1 cellular context compared by ENCODE assay signal in the genomic region with DNA sequence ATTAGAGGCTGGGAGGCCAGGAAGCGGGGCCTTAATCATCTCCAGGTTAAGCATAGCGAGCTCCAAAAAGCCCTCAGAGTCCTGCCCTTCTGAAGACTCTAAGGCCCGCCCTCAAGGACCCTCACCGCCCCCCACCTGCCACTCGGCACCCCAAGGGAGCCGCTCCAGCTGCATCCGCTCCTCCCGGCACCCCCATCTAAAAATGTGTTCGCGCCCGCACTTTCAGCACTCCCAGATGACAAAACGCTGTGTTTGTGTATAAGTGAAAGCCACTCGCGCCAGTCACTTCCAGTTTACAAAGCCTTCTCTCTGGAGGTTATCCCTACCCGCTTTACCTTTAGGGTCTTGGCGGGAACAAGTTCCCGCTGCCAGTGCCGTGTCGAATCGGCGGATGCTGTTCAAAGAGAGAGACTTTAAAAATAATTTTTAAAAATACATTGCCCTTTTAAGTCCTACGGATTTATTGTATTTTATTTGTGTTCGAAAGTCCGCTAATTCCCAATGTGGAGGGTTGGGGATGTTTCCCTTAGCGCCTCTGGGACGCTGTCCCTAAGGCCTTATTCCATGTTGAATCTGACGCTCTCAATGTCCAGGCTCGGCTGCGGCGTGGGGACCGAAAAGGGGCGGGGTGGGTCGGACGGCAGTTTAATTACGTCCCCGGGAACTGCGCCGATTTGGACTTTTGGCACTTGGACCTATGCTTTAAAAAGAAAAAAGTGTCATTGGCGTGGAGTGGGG.
A peak's percentile ranks its signal among the peaks of the same experiment; 100 is the strongest.
TF ChIP-seq lines count a peak whose summit lies in the region.

Gene DCLRE1A, minus strand, starts transcription at position 64 of the 738 bp plus-strand sequence. CDS start 900 bp downstream, outside the sequence.
Gene NHLRC2, plus strand, starts transcription at position 643 of the 738 bp plus-strand sequence. CDS start 212 bp downstream, outside the sequence.

TF ChIP-seq in HepG2, 621 proteins besides CTCF, POLR2A, EP300 and RAD21 (continued from another document and continues in another):
- TF ChIP-seq, protein P1, sequence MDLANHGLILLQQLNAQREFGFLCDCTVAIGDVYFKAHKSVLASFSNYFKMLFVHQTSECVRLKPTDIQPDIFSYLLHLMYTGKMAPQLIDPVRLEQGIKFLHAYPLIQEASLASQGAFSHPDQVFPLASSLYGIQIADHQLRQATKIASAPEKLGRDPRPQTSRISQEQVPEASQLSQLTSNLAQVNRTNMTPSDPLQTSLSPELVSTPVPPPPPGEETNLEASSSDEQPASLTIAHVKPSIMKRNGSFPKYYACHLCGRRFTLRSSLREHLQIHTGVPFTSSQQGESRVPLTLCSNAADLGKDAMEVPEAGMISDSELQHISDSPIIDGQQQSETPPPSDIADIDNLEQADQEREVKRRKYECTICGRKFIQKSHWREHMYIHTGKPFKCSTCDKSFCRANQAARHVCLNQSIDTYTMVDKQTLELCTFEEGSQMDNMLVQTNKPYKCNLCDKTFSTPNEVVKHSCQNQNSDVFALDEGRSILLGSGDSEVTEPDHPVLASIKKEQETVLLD (CRISPR knock-in tag; IDR thresholded peaks at IDR 0.05; ENCODE audit: low read depth) = 0 out of 2 replicates have a peak, but pooled peaks have one; percentile 3
- TF ChIP-seq SP1 (IDR thresholded peaks at IDR 0.05) (no peak), SP1 (CRISPR knock-in tag; IDR thresholded peaks at IDR 0.05) (no peak; the same call in 1 of the 2 replicates), ZNF335 (CRISPR knock-in tag; IDR thresholded peaks at IDR 0.05) (peak; percentile 24; the same call in 1 of the 2 replicates), ZNF17 (CRISPR knock-in tag; IDR thresholded peaks at IDR 0.05) (peak; percentile 54; the same call in 1 of the 2 replicates), TCF7L2 (IDR thresholded peaks at IDR 0.05; ENCODE audit: low read depth, low read length) (no peak), NFYB (CRISPR knock-in tag; IDR thresholded peaks at IDR 0.05) (no peak), ZBTB8A (CRISPR knock-in tag; IDR thresholded peaks at IDR 0.05; ENCODE audit: borderline replicate concordance, low read depth) (peak; percentile 87; the same call in 1 of the 2 replicates), EEA1 (CRISPR knock-in tag; IDR thresholded peaks at IDR 0.05; ENCODE audit: borderline replicate concordance) (0 out of 2 replicates have a peak, but pooled peaks have one; percentile 19), CBFB (CRISPR knock-in tag; IDR thresholded peaks at IDR 0.05) (no peak), YEATS2 (CRISPR knock-in tag; IDR thresholded peaks at IDR 0.05; ENCODE audit: borderline replicate concordance) (peak; percentile 85), ZNF354B (CRISPR knock-in tag; IDR thresholded peaks at IDR 0.05) (0 out of 2 replicates have a peak, but pooled peaks have one; percentile 42), ZFAT (CRISPR knock-in tag; conservative IDR thresholded peaks at IDR 0.05) (peak; percentile 99), ZBTB10 (CRISPR knock-in tag; IDR thresholded peaks at IDR 0.05; ENCODE audit: borderline replicate concordance) (peak; percentile 79; the same call in 1 of the 2 replicates), ZXDC (CRISPR knock-in tag; IDR thresholded peaks at IDR 0.05) (no peak), TAF1 (CRISPR knock-in tag; IDR thresholded peaks at IDR 0.05) (no peak), NFIC (IDR thresholded peaks at IDR 0.05; ENCODE audit: low read length) (peak; percentile 35; the same call in 1 of the 2 replicates), ELF1 (CRISPR knock-in tag; IDR thresholded peaks at IDR 0.05) (peak; percentile 23; the same call in 1 of the 2 replicates), TFDP1 (CRISPR knock-in tag; IDR thresholded peaks at IDR 0.05; ENCODE audit: borderline replicate concordance) (peak; percentile 93; the same call in 1 of the 2 replicates), SOX13 (IDR thresholded peaks at IDR 0.05) (no peak), SOX13 (CRISPR knock-in tag; conservative IDR thresholded peaks at IDR 0.05 in 1 of 2, IDR thresholded peaks at IDR 0.05 in 1 of 2) (no peak), ATF2 (CRISPR knock-in tag; IDR thresholded peaks at IDR 0.05) (no peak), CCDC6 (CRISPR knock-in tag; IDR thresholded peaks at IDR 0.05) (peak; percentile 28; the same call in 1 of the 2 replicates)
- TF ChIP-seq, protein P2, sequence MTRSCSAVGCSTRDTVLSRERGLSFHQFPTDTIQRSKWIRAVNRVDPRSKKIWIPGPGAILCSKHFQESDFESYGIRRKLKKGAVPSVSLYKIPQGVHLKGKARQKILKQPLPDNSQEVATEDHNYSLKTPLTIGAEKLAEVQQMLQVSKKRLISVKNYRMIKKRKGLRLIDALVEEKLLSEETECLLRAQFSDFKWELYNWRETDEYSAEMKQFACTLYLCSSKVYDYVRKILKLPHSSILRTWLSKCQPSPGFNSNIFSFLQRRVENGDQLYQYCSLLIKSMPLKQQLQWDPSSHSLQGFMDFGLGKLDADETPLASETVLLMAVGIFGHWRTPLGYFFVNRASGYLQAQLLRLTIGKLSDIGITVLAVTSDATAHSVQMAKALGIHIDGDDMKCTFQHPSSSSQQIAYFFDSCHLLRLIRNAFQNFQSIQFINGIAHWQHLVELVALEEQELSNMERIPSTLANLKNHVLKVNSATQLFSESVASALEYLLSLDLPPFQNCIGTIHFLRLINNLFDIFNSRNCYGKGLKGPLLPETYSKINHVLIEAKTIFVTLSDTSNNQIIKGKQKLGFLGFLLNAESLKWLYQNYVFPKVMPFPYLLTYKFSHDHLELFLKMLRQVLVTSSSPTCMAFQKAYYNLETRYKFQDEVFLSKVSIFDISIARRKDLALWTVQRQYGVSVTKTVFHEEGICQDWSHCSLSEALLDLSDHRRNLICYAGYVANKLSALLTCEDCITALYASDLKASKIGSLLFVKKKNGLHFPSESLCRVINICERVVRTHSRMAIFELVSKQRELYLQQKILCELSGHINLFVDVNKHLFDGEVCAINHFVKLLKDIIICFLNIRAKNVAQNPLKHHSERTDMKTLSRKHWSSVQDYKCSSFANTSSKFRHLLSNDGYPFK (CRISPR knock-in tag; IDR thresholded peaks at IDR 0.05; ENCODE audit: borderline replicate concordance) = peak; percentile 55
- TF ChIP-seq, protein P3, sequence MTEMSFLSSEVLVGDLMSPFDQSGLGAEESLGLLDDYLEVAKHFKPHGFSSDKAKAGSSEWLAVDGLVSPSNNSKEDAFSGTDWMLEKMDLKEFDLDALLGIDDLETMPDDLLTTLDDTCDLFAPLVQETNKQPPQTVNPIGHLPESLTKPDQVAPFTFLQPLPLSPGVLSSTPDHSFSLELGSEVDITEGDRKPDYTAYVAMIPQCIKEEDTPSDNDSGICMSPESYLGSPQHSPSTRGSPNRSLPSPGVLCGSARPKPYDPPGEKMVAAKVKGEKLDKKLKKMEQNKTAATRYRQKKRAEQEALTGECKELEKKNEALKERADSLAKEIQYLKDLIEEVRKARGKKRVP (CRISPR knock-in tag; IDR thresholded peaks at IDR 0.05) = 0 out of 4 replicates have a peak, but pooled peaks of 1 of the 2 experiments have one; percentile 7
- TF ChIP-seq, protein P4, sequence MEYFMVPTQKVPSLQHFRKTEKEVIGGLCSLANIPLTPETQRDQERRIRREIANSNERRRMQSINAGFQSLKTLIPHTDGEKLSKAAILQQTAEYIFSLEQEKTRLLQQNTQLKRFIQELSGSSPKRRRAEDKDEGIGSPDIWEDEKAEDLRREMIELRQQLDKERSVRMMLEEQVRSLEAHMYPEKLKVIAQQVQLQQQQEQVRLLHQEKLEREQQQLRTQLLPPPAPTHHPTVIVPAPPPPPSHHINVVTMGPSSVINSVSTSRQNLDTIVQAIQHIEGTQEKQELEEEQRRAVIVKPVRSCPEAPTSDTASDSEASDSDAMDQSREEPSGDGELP (IDR thresholded peaks at IDR 0.05; ENCODE audit: borderline replicate concordance, low read depth) = peak; percentile 58; the same call in 1 of the 2 replicates
- TF ChIP-seq, protein P5, sequence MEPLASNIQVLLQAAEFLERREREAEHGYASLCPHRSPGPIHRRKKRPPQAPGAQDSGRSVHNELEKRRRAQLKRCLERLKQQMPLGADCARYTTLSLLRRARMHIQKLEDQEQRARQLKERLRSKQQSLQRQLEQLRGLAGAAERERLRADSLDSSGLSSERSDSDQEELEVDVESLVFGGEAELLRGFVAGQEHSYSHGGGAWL (CRISPR knock-in tag; IDR thresholded peaks at IDR 0.05) = 0 out of 2 replicates have a peak, but pooled peaks have one; percentile 2
- TF ChIP-seq, protein P6, sequence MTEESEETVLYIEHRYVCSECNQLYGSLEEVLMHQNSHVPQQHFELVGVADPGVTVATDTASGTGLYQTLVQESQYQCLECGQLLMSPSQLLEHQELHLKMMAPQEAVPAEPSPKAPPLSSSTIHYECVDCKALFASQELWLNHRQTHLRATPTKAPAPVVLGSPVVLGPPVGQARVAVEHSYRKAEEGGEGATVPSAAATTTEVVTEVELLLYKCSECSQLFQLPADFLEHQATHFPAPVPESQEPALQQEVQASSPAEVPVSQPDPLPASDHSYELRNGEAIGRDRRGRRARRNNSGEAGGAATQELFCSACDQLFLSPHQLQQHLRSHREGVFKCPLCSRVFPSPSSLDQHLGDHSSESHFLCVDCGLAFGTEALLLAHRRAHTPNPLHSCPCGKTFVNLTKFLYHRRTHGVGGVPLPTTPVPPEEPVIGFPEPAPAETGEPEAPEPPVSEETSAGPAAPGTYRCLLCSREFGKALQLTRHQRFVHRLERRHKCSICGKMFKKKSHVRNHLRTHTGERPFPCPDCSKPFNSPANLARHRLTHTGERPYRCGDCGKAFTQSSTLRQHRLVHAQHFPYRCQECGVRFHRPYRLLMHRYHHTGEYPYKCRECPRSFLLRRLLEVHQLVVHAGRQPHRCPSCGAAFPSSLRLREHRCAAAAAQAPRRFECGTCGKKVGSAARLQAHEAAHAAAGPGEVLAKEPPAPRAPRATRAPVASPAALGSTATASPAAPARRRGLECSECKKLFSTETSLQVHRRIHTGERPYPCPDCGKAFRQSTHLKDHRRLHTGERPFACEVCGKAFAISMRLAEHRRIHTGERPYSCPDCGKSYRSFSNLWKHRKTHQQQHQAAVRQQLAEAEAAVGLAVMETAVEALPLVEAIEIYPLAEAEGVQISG (CRISPR knock-in tag; IDR thresholded peaks at IDR 0.05) = peak; percentile 3; the same call in 1 of the 2 replicates
- TF ChIP-seq, protein P7, sequence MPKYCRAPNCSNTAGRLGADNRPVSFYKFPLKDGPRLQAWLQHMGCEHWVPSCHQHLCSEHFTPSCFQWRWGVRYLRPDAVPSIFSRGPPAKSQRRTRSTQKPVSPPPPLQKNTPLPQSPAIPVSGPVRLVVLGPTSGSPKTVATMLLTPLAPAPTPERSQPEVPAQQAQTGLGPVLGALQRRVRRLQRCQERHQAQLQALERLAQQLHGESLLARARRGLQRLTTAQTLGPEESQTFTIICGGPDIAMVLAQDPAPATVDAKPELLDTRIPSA (CRISPR knock-in tag; IDR thresholded peaks at IDR 0.05; ENCODE audit: borderline replicate concordance) = no peak
- TF ChIP-seq, protein P8, sequence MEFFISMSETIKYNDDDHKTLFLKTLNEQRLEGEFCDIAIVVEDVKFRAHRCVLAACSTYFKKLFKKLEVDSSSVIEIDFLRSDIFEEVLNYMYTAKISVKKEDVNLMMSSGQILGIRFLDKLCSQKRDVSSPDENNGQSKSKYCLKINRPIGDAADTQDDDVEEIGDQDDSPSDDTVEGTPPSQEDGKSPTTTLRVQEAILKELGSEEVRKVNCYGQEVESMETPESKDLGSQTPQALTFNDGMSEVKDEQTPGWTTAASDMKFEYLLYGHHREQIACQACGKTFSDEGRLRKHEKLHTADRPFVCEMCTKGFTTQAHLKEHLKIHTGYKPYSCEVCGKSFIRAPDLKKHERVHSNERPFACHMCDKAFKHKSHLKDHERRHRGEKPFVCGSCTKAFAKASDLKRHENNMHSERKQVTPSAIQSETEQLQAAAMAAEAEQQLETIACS (CRISPR knock-in tag; IDR thresholded peaks at IDR 0.05) = no peak
